In genomic region chr3:175807175-175807574, GRCh38 we compare ENCODE assay signal across 27 cellular contexts.
"Had no signal": no experiment of that assay in that cellular context is flagged by ENCODE, and none has a peak within 500 bp of the region (broad histone marks: within the 10 kb centered on the region; RNA-seq: fewer than 3 reads in every experiment).

No MANE protein-coding gene starts in this region.

- H3K27me3 ChIP-seq: stomach, suprapubic skin, testis, thyroid gland, tibial artery, tibial nerve, transverse colon, upper lobe of left lung, upper lobe of right lung, uterus, vagina had no signal

- H3K4me1 ChIP-seq: stomach, suprapubic skin, testis, thyroid gland, tibial artery, tibial nerve, transverse colon, upper lobe of left lung, upper lobe of right lung, uterus, vagina had no signal

- H3K9me3 ChIP-seq: stomach, suprapubic skin, testis, thoracic aorta, thyroid gland, tibial artery, tibial nerve, transverse colon, upper lobe of left lung, upper lobe of right lung, uterus, vagina had no signal

- H3K27ac ChIP-seq: stomach, suprapubic skin, testis, thoracic aorta, thyroid gland, tibial artery, tibial nerve, transverse colon, upper lobe of left lung, upper lobe of right lung, uterus, vagina had no signal

- FAIRE-seq: urothelium cell line had no signal

- DNase-seq: stimulated activated CD4-positive, alpha-beta T cell treated with anti-CD3 and anti-CD28 coated beads, Interleukin-2, amount 100 ng/mL, for 48 hours; stimulated activated CD4-positive, alpha-beta T cell treated with anti-CD3 and anti-CD28 coated beads, Interleukin-4, amount 100 ng/mL, for 1 hour; stimulated activated CD4-positive, alpha-beta T cell treated with anti-CD3 and anti-CD28 coated beads, Interleukin-4, amount 100 ng/mL, for 24 hours; stimulated activated CD4-positive, alpha-beta T cell treated with anti-CD3 and anti-CD28 coated beads, Interleukin-4, amount 100 ng/mL, for 4 hours; stimulated activated CD8-positive, alpha-beta memory T cell treated with anti-CD3 and anti-CD28 coated beads, Interleukin-4, amount 100 ng/mL, for 48 hours; stimulated activated naive B cell treated with anti-CD40 and anti-IgM and Interleukin-4, amounts not matched to agents 10 μg/mL and 1 μg/mL and 100 μg/mL, for 72 hours; stimulated activated naive CD4-positive, alpha-beta T cell; stimulated activated naive CD4-positive, alpha-beta T cell treated with Interleukin-2 at 50 U/mL for 16 hours; stimulated activated naive CD8-positive, alpha-beta T cell treated with anti-CD3 and anti-CD28 coated beads, Interleukin-15, amount 100 ng/mL, for 72 hours; stimulated activated naive CD8-positive, alpha-beta T cell treated with anti-CD3 and anti-CD28 coated beads, Interleukin-15, Interleukin-2, amounts not matched to agents 100 U/mL and 50 U/mL, for 24 hours; stomach; substantia nigra; testis; thyroid gland; tibial artery; transverse colon; trophoblast cell; upper lobe of left lung; upper lobe of right lung; uterus had no signal

- H3K36me3 ChIP-seq: stomach, suprapubic skin, thoracic aorta, thyroid gland, tibial artery, tibial nerve, transverse colon, upper lobe of left lung, upper lobe of right lung, uterus, vagina had no signal

- H3K4me3 ChIP-seq: stomach, suprapubic skin, testis, thoracic aorta, thyroid gland, tibial artery, tibial nerve, transverse colon, upper lobe of left lung, upper lobe of right lung, uterus, vagina had no signal

- ATAC-seq: stimulated activated effector memory CD8-positive, alpha-beta T cell treated with anti-CD3 and anti-CD28 coated beads, Interleukin-12 subunit alpha, Interleukin-12 subunit beta, amount 100 ng/mL, for 72 hours; stimulated activated memory B cell treated with anti-CD40 and anti-IgM and Interleukin-4, amounts not matched to agents 10 μg/mL and 1 μg/mL and 100 μg/mL, for 72 hours; stimulated activated naive B cell treated with anti-CD40 and anti-IgM and Interleukin-4, amounts not matched to agents 10 μg/mL and 1 μg/mL and 100 μg/mL, for 72 hours; stimulated activated naive CD8-positive, alpha-beta T cell treated with anti-CD3 and anti-CD28 coated beads, Interleukin-15, amount 100 ng/mL, for 72 hours; stimulated activated naive CD8-positive, alpha-beta T cell treated with anti-CD3 and anti-CD28 coated beads, Interleukin-15, Interleukin-2, amounts not matched to agents 100 U/mL and 50 U/mL, for 24 hours; upper lobe of right lung had no signal
